Comparison of ENCODE assay signal across 8 cellular contexts in genomic region chr2:222709191-222709891, GRCh38. TPM values are rescaled to one million over a fixed set of nuclear protein-coding genes. Genes with fewer than 3 reads are reported as not detected.
DNase-seq lines count a peak whose midpoint lies in the region; ATAC-seq and TF ChIP-seq lines count a peak whose summit lies in the region.

No MANE protein-coding gene starts in this region.

- H3K27ac ChIP-seq in AG04450 (ENCODE audit: low read depth, low read length) (peak overlapping the region; percentile 98), neural progenitor cell (no peak overlapping the region)

- CTCF ChIA-PET in AG04450 (lab: Charles Lee): interaction anchor here (0.5 to 7.2 kb wide), 29 partner anchors 10 to 885 kb away, joined by 3 to 87 read pairs (median 4); no protein-coding TSS in a partner anchor

- H3K9me3 ChIP-seq in AG04450 (ENCODE audit: control insufficient read depth, insufficient read depth, low read length) (no peaks in the 10 kb centered on the region), neural progenitor cell (ENCODE audit: low read depth) (no peaks in the 10 kb centered on the region)

- peaks cover 8% of the 10 kb centered on the region for H3K4me1 ChIP-seq in neural progenitor cell

- H3K4me3 Mint-ChIP-seq in neural progenitor cell: peak overlapping the region; percentile 50

- no peaks in the 10 kb centered on the region for H3K9me3 Mint-ChIP-seq in neural progenitor cell

- H3K79me2 ChIP-seq in neural progenitor cell (ENCODE audit: low read depth): no peaks in the 10 kb centered on the region

- H4K20me1 ChIP-seq in neural progenitor cell (ENCODE audit: low read depth): no peaks in the 10 kb centered on the region

- peak; percentile 45 for ATAC-seq in GM19023 (IDR thresholded peaks at IDR 0.05; ENCODE audit: unreplicated experiment)
- ATAC-seq in HG03558 (IDR thresholded peaks at IDR 0.05; ENCODE audit: extremely low read depth, unreplicated experiment): peak; percentile 34
- ATAC-seq in GM19351 (IDR thresholded peaks at IDR 0.05; ENCODE audit: unreplicated experiment): no peak

- H2AFZ ChIP-seq in neural progenitor cell (replicated peaks): no peak overlapping the region

- peaks cover 18% of the 10 kb centered on the region for H3K4me1 Mint-ChIP-seq in neural progenitor cell

- H3K27me3 ChIP-seq in AG04450 (ENCODE audit: control insufficient read depth, insufficient read depth, low read length): no peaks in the 10 kb centered on the region
- no peaks in the 10 kb centered on the region for H3K27me3 ChIP-seq in neural progenitor cell

- H3K36me3 Mint-ChIP-seq in neural progenitor cell: no peaks in the 10 kb centered on the region

- H3K4me3 ChIP-seq in AG04450 (ENCODE audit: low read depth, low read length): peak overlapping the region; percentile 40
- no peak overlapping the region for H3K4me3 ChIP-seq in neural progenitor cell

- H3K27ac Mint-ChIP-seq in neural progenitor cell: peak overlapping the region; percentile 84

- POLR2A ChIA-PET in AG04450 (lab: Yijun Ruan, JAX): interaction anchor here (0.8 to 1.1 kb wide), 5 partner anchors 19 to 210 kb away, joined by 3 to 10 read pairs (median 3); no protein-coding TSS in a partner anchor

- no peak overlapping the region for H3K9ac ChIP-seq in neural progenitor cell

- H3K27me3 Mint-ChIP-seq in neural progenitor cell (ENCODE audit: insufficient read depth, low read depth): peaks cover 13% of the 10 kb centered on the region

- no peaks in the 10 kb centered on the region for H3K36me3 ChIP-seq in neural progenitor cell

- H3F3A ChIP-seq in neural progenitor cell (ENCODE audit: low read depth): peaks cover 10% of the 10 kb centered on the region

- DNase-seq in AG04450 (ENCODE audit: low read depth, low spot score): peak; percentile 98
- DNase-seq in T1000 (lab: John Stamatoyannopoulos, UW): peak; percentile 79
- peak; percentile 95 for DNase-seq in fibroblast of peridontal ligament (ENCODE audit: extremely low read depth)
- DNase-seq in neural progenitor cell (ENCODE audit: low spot score): peak; percentile 53
- no peak for DNase-seq in SW 1271 (lab: John Stamatoyannopoulos, UW)

- peak overlapping the region; percentile 14 for H3K4me2 ChIP-seq in neural progenitor cell

- TF ChIP-seq CTCF in AG04450 (IDR thresholded peaks at IDR 0.05; ENCODE audit: low read depth, low read length): no peak
- TF ChIP-seq CTCF in neural progenitor cell (IDR thresholded peaks at IDR 0.05): no peak

RNA-seq across cellular contexts. Expression of gene MOGAT1, which starts 37.9 kb away (rescaled TPM):
- not detected in 2 replicates for polyA plus RNA-seq in AG04450 (2011; rRNA removed)
- polyA minus RNA-seq in AG04450 (2011; rRNA and poly(A)+ RNA removed): not detected in 2 replicates
- total RNA-seq in neural progenitor cell (ENCODE audit: low replicate concordance): 0.62 and 2.0 TPM in 2 replicates

RNA-seq across cellular contexts. Expression of gene FARSB, which starts 53.4 kb away (rescaled TPM):
- polyA plus RNA-seq in AG04450 (2011; rRNA removed): 26.8 and 32.6 TPM in 2 replicates
- 14.6 and 19.2 TPM in 2 replicates for polyA minus RNA-seq in AG04450 (2011; rRNA and poly(A)+ RNA removed)
- total RNA-seq in neural progenitor cell (ENCODE audit: low replicate concordance): 16.4 and 25.0 TPM in 2 replicates

Comparison
In these comparisons a context has a peak if more than half of its experiments do, and no peak if none do; other contexts are left out.
1. DNase-seq: peak in AG04450 (single experiment), T1000 (single experiment), fibroblast of peridontal ligament (single experiment) and neural progenitor cell (single experiment); none in SW 1271 (0 of 2).